Comparison of ENCODE assay signal across 8 cellular contexts in genomic region chr1:27011976-27012563, GRCh38. TPM values are rescaled to one million over a fixed set of nuclear protein-coding genes. Genes with fewer than 3 reads are reported as not detected.
DNase-seq lines count a peak whose midpoint lies in the region; ATAC-seq and TF ChIP-seq lines count a peak whose summit lies in the region.

No MANE protein-coding gene starts in this region.

- H3K9me3 ChIP-seq in heart right ventricle, result no peaks in the 10 kb centered on the region
- H3K9me3 ChIP-seq in duodenal mucosa (ENCODE audit: control insufficient read depth in 1 of 2, low read length in 2 of 2), result no peaks in the 10 kb centered on the region
- H3K9me3 ChIP-seq in muscle layer of colon (ENCODE audit: low read length), result no peaks in the 10 kb centered on the region
- no peaks in the 10 kb centered on the region for H3K9me3 ChIP-seq in uterus

- 25 to 27% methylated on average over 24 of the region's 24 CpGs for WGBS in heart right ventricle, 2 donors

- H3K36me3 ChIP-seq in heart right ventricle, result no peaks in the 10 kb centered on the region
- H3K36me3 ChIP-seq in duodenal mucosa (ENCODE audit: control insufficient read depth in 1 of 2, insufficient read depth in 2 of 2, low read length in 2 of 2), result no peaks in the 10 kb centered on the region
- no peaks in the 10 kb centered on the region for H3K36me3 ChIP-seq in muscle layer of colon (ENCODE audit: insufficient read depth, low read length)
- no peaks in the 10 kb centered on the region for H3K36me3 ChIP-seq in uterus

- no peak for TF ChIP-seq CTCF in heart right ventricle (IDR thresholded peaks at IDR 0.05)
- TF ChIP-seq CTCF in uterus (IDR thresholded peaks at IDR 0.05), result no peak

- DNase-seq in heart right ventricle, result no peak
- DNase-seq in Right ventricle myocardium inferior (ENCODE audit: missing footprints), result no peak
- no peak for DNase-seq in uterus
- DNase-seq in A172 (ENCODE audit: low spot score), result no peak

- H3K27ac ChIP-seq in heart right ventricle (peak overlapping the region in 9 of 10 donors; percentile 63 to 84 (median 74)), duodenal mucosa (ENCODE audit: low read depth, low read length) (no peak overlapping the region), muscle layer of colon (ENCODE audit: low read depth, low read length) (peak overlapping the region; percentile 70), uterus (peak overlapping the region; percentile 83 to 90)

- peak overlapping the region; percentile 27 to 64 (median 51) for H3K4me3 ChIP-seq in heart right ventricle
- H3K4me3 ChIP-seq in duodenal mucosa (ENCODE audit: low read depth in 1 of 2, low read length in 2 of 2), result no peak overlapping the region
- peak overlapping the region; percentile 55 to 84 for H3K4me3 ChIP-seq in muscle layer of colon (ENCODE audit: low read depth in 1 of 2, low read length in 2 of 2)
- peak overlapping the region; percentile 46 to 52 for H3K4me3 ChIP-seq in uterus

- ATAC-seq in heart right ventricle (no peak), Right ventricle myocardium inferior (no peak), HG02763 (IDR thresholded peaks at IDR 0.05; ENCODE audit: unreplicated experiment) (no peak), HG03135 (IDR thresholded peaks at IDR 0.05; ENCODE audit: unreplicated experiment) (no peak)

- TF ChIP-seq POLR2A in uterus (IDR thresholded peaks at IDR 0.05), result no peak

- H3K27me3 ChIP-seq in heart right ventricle (peaks cover 0 to 11% (median 0%) of the 10 kb centered on the region in 7 donors), duodenal mucosa (ENCODE audit: control insufficient read depth in 1 of 2, insufficient read depth in 2 of 2, low read length in 2 of 2) (peaks cover 0 to 10% of the 10 kb centered on the region in 2 donors), muscle layer of colon (ENCODE audit: control insufficient read depth in 1 of 2, insufficient read depth in 2 of 2, low read length in 2 of 2) (no peaks in the 10 kb centered on the region), uterus (no peaks in the 10 kb centered on the region)

- H3K9ac ChIP-seq in duodenal mucosa (ENCODE audit: low read depth in 1 of 2, low read length in 2 of 2) (peak overlapping the region; percentile 25 to 51), muscle layer of colon (ENCODE audit: low read length) (peak overlapping the region; percentile 81)

- peaks cover 5 to 56% (median 27%) of the 10 kb centered on the region in 9 donors for H3K4me1 ChIP-seq in heart right ventricle
- peaks cover 11 to 34% of the 10 kb centered on the region in 2 donors for H3K4me1 ChIP-seq in duodenal mucosa (ENCODE audit: control insufficient read depth in 1 of 2, insufficient read depth in 2 of 2, low read length in 2 of 2)
- H3K4me1 ChIP-seq in muscle layer of colon (ENCODE audit: insufficient read depth, low read length), result peaks cover 39% of the 10 kb centered on the region
- peaks cover 0 to 4% of the 10 kb centered on the region in 2 donors for H3K4me1 ChIP-seq in uterus

- intact Hi-C loops in heart right ventricle (cut with DNase I), result no loop called here
- intact Hi-C loops in Right ventricle myocardium inferior (cut with DNase I), result loop anchor here (2.0 kb wide), 1 partner anchor 13 kb away; no protein-coding TSS in a partner anchor
- intact Hi-C loops in uterus (cut with DNase I; ENCODE audit: low total_unique reads), result no loop called here

RNA-seq across cellular contexts. Expression of gene TENT5B, which starts 0.6 kb away (rescaled TPM):
- 10 to 100 TPM; 10.9 to 49.3 (median 23.9) TPM for total RNA-seq in heart right ventricle
- polyA plus RNA-seq in heart right ventricle, result 10 to 100 TPM; 17.7 to 64.7 TPM
- total RNA-seq in Right ventricle myocardium inferior, result 41.8 TPM
- 10 to 100 TPM in 2 of 4 donors, 1 to 10 TPM in 2; 3.2 to 30.0 (median 11.9) TPM for total RNA-seq in uterus
- total RNA-seq in A172 (2014; rRNA removed; shearing (Covaris generic)), result 15.9 and 25.8 TPM in 2 replicates

RNA-seq across cellular contexts. Expression of gene TRNP1, which starts 18.6 kb away (rescaled TPM):
- total RNA-seq in heart right ventricle (10 to 100 TPM; 11.9 to 32.5 (median 22.3) TPM), Right ventricle myocardium inferior (26.9 TPM), uterus (10 to 100 TPM in 2 of 4 donors, 1 to 10 TPM in 2; 1.5 to 11.9 (median 7.2) TPM)
- polyA plus RNA-seq in heart right ventricle, result 10 to 100 TPM; 17.7 to 48.6 TPM
- 19.3 and 23.9 TPM in 2 replicates for total RNA-seq in A172 (2014; rRNA removed; shearing (Covaris generic))

RNA-seq across cellular contexts. Expression of gene KDF1, which starts 51.8 kb away (rescaled TPM):
- total RNA-seq in heart right ventricle (under 1 TPM in 4 of 10 donors, not detected in 6; 0.21 to 0.26 (median 0.24) TPM), Right ventricle myocardium inferior (0.68 TPM), uterus (1 to 10 TPM in 1 of 4 donors, not detected in 3; 1.9 TPM)
- under 1 TPM in 1 of 2 donors, not detected in 1; 0.15 TPM for polyA plus RNA-seq in heart right ventricle
- not detected in 2 replicates for total RNA-seq in A172 (2014; rRNA removed; shearing (Covaris generic))

Comparison
In these comparisons a context has a peak if more than half of its experiments do, and no peak if none do; other contexts are left out.
1. H3K4me3 ChIP-seq: peak in heart right ventricle (10 of 10), muscle layer of colon (2 of 2) and uterus (2 of 2); none in duodenal mucosa (0 of 2).